Comparison of ENCODE assay signal across 18 cellular contexts in the genomic region with DNA sequence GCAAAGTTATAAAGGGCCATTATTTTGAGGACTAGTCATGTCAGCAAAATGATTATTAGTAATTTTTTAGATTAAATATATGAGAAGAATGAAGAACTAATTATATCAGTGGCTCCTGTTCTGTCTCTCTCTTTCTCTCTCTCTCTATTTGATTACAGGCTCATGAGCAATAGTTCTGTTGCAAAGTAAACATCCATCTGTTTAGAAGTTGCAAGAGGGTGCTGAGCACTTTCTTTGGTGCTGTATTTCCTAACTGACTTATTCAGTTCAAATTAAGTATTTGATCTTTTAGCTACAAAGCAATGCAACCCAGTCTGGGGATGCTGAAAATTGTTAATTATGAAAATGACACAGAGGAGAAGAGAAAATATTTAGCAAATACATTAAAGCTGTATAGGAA.
"Had no signal": no experiment of that assay in that cellular context is flagged by ENCODE, and none has a peak within 500 bp of the region (broad histone marks: within the 10 kb centered on the region; RNA-seq: fewer than 3 reads in every experiment).

No MANE protein-coding gene starts in this region.

- H3K79me2 ChIP-seq: parathyroid adenoma had no signal

- H2AFZ ChIP-seq: parathyroid adenoma had no signal

- H3K9me3 Mint-ChIP-seq: activated CD4-positive, alpha-beta memory T cell treated with anti-CD3 and anti-CD28 coated beads for 36 hours; activated naive CD4-positive, alpha-beta T cell treated with anti-CD3 and anti-CD28 coated beads, Interleukin-2, amount 50 U/mL, for 72 hours; activated T-cell treated with anti-CD3 and anti-CD28 coated beads, Interleukin-2, amount 50 U/mL, for 24 hours; central memory CD8-positive, alpha-beta T cell; naive thymus-derived CD8-positive, alpha-beta T cell had no signal

- DNase-seq: activated CD4-positive, alpha-beta memory T cell treated with anti-CD3 and anti-CD28 coated beads for 36 hours; activated CD4-positive, alpha-beta T cell treated with anti-CD3 and anti-CD28 coated beads for 36 hours; activated effector memory CD4-positive, alpha-beta T cell treated with anti-CD3 and anti-CD28 coated beads, Interleukin-2, amount 50 U/mL, for 16 hours; activated T-cell treated with anti-CD3 and anti-CD28 coated beads, Interleukin-2, amount 50 U/mL, for 24 hours; amygdala; cortex of kidney; effector CD8-positive, alpha-beta T cell; left lung; naive thymus-derived CD8-positive, alpha-beta T cell; stimulated activated CD4-positive, alpha-beta T cell treated with anti-CD3 and anti-CD28 coated beads, Interleukin-4, amount 100 ng/mL, for 24 hours; stimulated activated naive CD8-positive, alpha-beta T cell treated with anti-CD3 and anti-CD28 coated beads, Interleukin-15, Interleukin-2, amounts not matched to agents 100 U/mL and 50 U/mL, for 24 hours; T-helper 17 cell; trophoblast cell had no signal

- H3K9ac ChIP-seq: parathyroid adenoma had no signal

- ATAC-seq: activated CD4-positive, alpha-beta T cell treated with anti-CD3 and anti-CD28 coated beads for 36 hours; activated naive CD4-positive, alpha-beta T cell treated with anti-CD3 and anti-CD28 coated beads, Interleukin-2, amount 50 U/mL, for 72 hours; left lung; naive thymus-derived CD8-positive, alpha-beta T cell; stimulated activated naive CD8-positive, alpha-beta T cell treated with anti-CD3 and anti-CD28 coated beads, Interleukin-15, Interleukin-2, amounts not matched to agents 100 U/mL and 50 U/mL, for 24 hours; T-helper 17 cell had no signal

- H3K4me3 Mint-ChIP-seq: activated CD4-positive, alpha-beta memory T cell treated with anti-CD3 and anti-CD28 coated beads for 36 hours; activated CD4-positive, alpha-beta T cell treated with anti-CD3 and anti-CD28 coated beads for 36 hours; activated T-cell treated with anti-CD3 and anti-CD28 coated beads, Interleukin-2, amount 50 U/mL, for 24 hours; brain; central memory CD8-positive, alpha-beta T cell; naive thymus-derived CD8-positive, alpha-beta T cell; T-helper 17 cell had no signal

- H3K36me3 Mint-ChIP-seq: activated CD4-positive, alpha-beta memory T cell treated with anti-CD3 and anti-CD28 coated beads for 36 hours; activated naive CD4-positive, alpha-beta T cell treated with anti-CD3 and anti-CD28 coated beads, Interleukin-2, amount 50 U/mL, for 72 hours; brain; naive thymus-derived CD8-positive, alpha-beta T cell had no signal

- H3K4me3 ChIP-seq: left lung had no signal

- H3K27ac ChIP-seq: left lung, neutrophil, parathyroid adenoma had no signal

- H3K9me3 ChIP-seq: left lung, neutrophil had no signal

- H3K27me3 Mint-ChIP-seq: brain had no signal

- H3K27ac Mint-ChIP-seq: activated CD4-positive, alpha-beta memory T cell treated with anti-CD3 and anti-CD28 coated beads for 36 hours; activated CD4-positive, alpha-beta T cell treated with anti-CD3 and anti-CD28 coated beads for 36 hours; activated naive CD4-positive, alpha-beta T cell treated with anti-CD3 and anti-CD28 coated beads, Interleukin-2, amount 50 U/mL, for 72 hours; activated T-cell treated with anti-CD3 and anti-CD28 coated beads, Interleukin-2, amount 50 U/mL, for 24 hours; brain; naive thymus-derived CD8-positive, alpha-beta T cell; T-helper 17 cell had no signal

- H3K27me3 ChIP-seq: left lung, neutrophil had no signal

- H3K36me3 ChIP-seq: left lung, neutrophil had no signal

- H3K4me1 ChIP-seq: left lung, parathyroid adenoma had no signal

- H3K4me1 Mint-ChIP-seq: activated CD4-positive, alpha-beta T cell treated with anti-CD3 and anti-CD28 coated beads for 36 hours; brain; central memory CD8-positive, alpha-beta T cell; naive thymus-derived CD8-positive, alpha-beta T cell; T-helper 17 cell had no signal
